Comparison of ENCODE assay signal across 9 cellular contexts in genomic region chr1:154866995-154867795, GRCh38. TPM values are rescaled to one million over a fixed set of nuclear protein-coding genes. Genes with fewer than 3 reads are reported as not detected.
A peak's percentile ranks its signal among the peaks of the same experiment; 100 is the strongest.
DNase-seq lines count a peak whose midpoint lies in the region; FAIRE-seq and TF ChIP-seq lines count a peak whose summit lies in the region.
"Had no signal": no experiment of that assay in that cellular context is flagged by ENCODE, and none has a peak within 500 bp of the region (broad histone marks: within the 10 kb centered on the region; RNA-seq: fewer than 3 reads in every experiment).

No MANE protein-coding gene starts in this region.

- H3K9ac ChIP-seq in muscle layer of colon (ENCODE audit: low read length) = no peak overlapping the region

- peaks cover 21% of the 10 kb centered on the region for H3K4me1 ChIP-seq in muscle layer of colon (ENCODE audit: insufficient read depth, low read length)
- peaks cover 11% of the 10 kb centered on the region for H3K4me1 ChIP-seq in testis

- TF ChIP-seq CTCF in bronchial epithelial cell (IDR thresholded peaks at IDR 0.05; ENCODE audit: insufficient read depth, low read length, severe bottlenecking) = no peak
- TF ChIP-seq CTCF in testis (IDR thresholded peaks at IDR 0.05) = no peak

- H3K36me3 ChIP-seq in bronchial epithelial cell (ENCODE audit: control insufficient read depth, insufficient read depth, low read length) (no peaks in the 10 kb centered on the region), muscle layer of colon (ENCODE audit: insufficient read depth, low read length) (no peaks in the 10 kb centered on the region), testis (ENCODE audit: low read depth, missing control alignments) (no peaks in the 10 kb centered on the region)

- H3K9me3 ChIP-seq in muscle layer of colon (ENCODE audit: low read length) = no peaks in the 10 kb centered on the region
- H3K9me3 ChIP-seq in testis = no peaks in the 10 kb centered on the region

- intact Hi-C loops in testis (cut with DNase I; ENCODE audit: low total_unique reads) = no loop called here

- H3K27me3 ChIP-seq in bronchial epithelial cell (ENCODE audit: control insufficient read depth, insufficient read depth, low read length) = peaks cover 23% of the 10 kb centered on the region
- peaks cover 8 to 18% of the 10 kb centered on the region in 2 donors for H3K27me3 ChIP-seq in muscle layer of colon (ENCODE audit: control insufficient read depth in 1 of 2, insufficient read depth in 2 of 2, low read length in 2 of 2)
- no peaks in the 10 kb centered on the region for H3K27me3 ChIP-seq in testis

- H3K27ac ChIP-seq in muscle layer of colon (ENCODE audit: low read depth, low read length) (peak overlapping the region; percentile 17), testis (no peak overlapping the region)

- DNase-seq in DMS 273 treated with DMSO at 0.1 percent for 48 hours (lab: John Stamatoyannopoulos, UW) (peak; percentile 66), M059J (ENCODE audit: low read depth) (peak; percentile 82), bronchial epithelial cell (ENCODE audit: low read depth) (peak; percentile 73), T-helper 9 cell (no peak), OCI-M1 (lab: John Stamatoyannopoulos, UW) (no peak), COLO668 (lab: John Stamatoyannopoulos, UW; ENCODE audit: unreplicated experiment) (no peak), testis (no peak)

- WGBS in testis, 2 donors = 30 to 59% methylated on average over 3 to 25 of the region's 25 CpGs

- H3K4me3 ChIP-seq in bronchial epithelial cell (ENCODE audit: low read depth, low read length) = no peak overlapping the region
- peak overlapping the region in 1 of 2 donors; percentile 68 for H3K4me3 ChIP-seq in muscle layer of colon (ENCODE audit: low read depth in 1 of 2, low read length in 2 of 2)
- no peak overlapping the region for H3K4me3 ChIP-seq in testis

- no peak for TF ChIP-seq POLR2A in testis (IDR thresholded peaks at IDR 0.05)

- no peak for FAIRE-seq in bronchial epithelial cell (lab: Jason Lieb, UNC)
- FAIRE-seq: endometrium had no signal

RNA-seq across cellular contexts. Expression of gene KCNN3, which starts 2.9 kb away (rescaled TPM):
- total RNA-seq in M059J (2014; rRNA removed; shearing (Covaris generic)) = 0.37 TPM in 1 of 2 replicates, not detected in the other
- under 0.01 TPM in 1 of 2 replicates, not detected in the other for total RNA-seq in bronchial epithelial cell
- total RNA-seq in testis = under 1 TPM; 0.24 to 0.56 TPM
- 0.78 TPM for polyA plus RNA-seq in testis (ENCODE audit: insufficient read depth, low read depth, low replicate concordance)

Comparison
In these comparisons a context has a peak if more than half of its experiments do, and no peak if none do; other contexts are left out.
1. DNase-seq: peak in DMS 273 treated with DMSO at 0.1 percent for 48 hours (single experiment), M059J (single experiment) and bronchial epithelial cell (single experiment); none in T-helper 9 cell (single experiment), OCI-M1 (single experiment), COLO668 (single experiment) and testis (single experiment).